ENCODE assay signal across 20 cellular contexts in genomic region chr22:19367763-19368367, GRCh38.
"Had no signal": no experiment of that assay in that cellular context is flagged by ENCODE, and none has a peak within 500 bp of the region (broad histone marks: within the 10 kb centered on the region; RNA-seq: fewer than 3 reads in every experiment).

No MANE protein-coding gene starts in this region.

- FAIRE-seq: endometrium, frontal cortex had no signal

- H3K9me3 Mint-ChIP-seq: naive thymus-derived CD8-positive, alpha-beta T cell had no signal

- H3K27me3 ChIP-seq: heart left ventricle, spleen, stomach, upper lobe of left lung, vagina had no signal

- ATAC-seq: esophagus mucosa; heart left ventricle; left colon; left ventricle myocardium superior; naive thymus-derived CD8-positive, alpha-beta T cell; sciatic nerve had no signal

- DNase-seq: effector memory CD4-positive, alpha-beta T cell; heart left ventricle; hippocampal formation; left colon; left ventricle myocardium superior; naive thymus-derived CD8-positive, alpha-beta T cell; posterior cingulate gyrus; spleen; stimulated activated CD4-positive, alpha-beta T cell treated with anti-CD3 and anti-CD28 coated beads, Interleukin-15, amount 100 ng/mL, for 24 hours; stimulated activated CD4-positive, alpha-beta T cell treated with anti-CD3 and anti-CD28 coated beads, Interleukin-1b, Interleukin-23, amount 100 ng/mL, for 48 hours; stimulated activated CD4-positive, alpha-beta T cell treated with anti-CD3 and anti-CD28 coated beads, Interleukin-4, amount 100 ng/mL, for 24 hours; stimulated activated naive CD4-positive, alpha-beta T cell; stomach; upper lobe of left lung had no signal

- H3K4me3 ChIP-seq: heart left ventricle, lung, spleen, stomach, upper lobe of left lung, vagina had no signal

- H3K27me3 Mint-ChIP-seq: naive thymus-derived CD8-positive, alpha-beta T cell had no signal

- H3K4me3 Mint-ChIP-seq: naive thymus-derived CD8-positive, alpha-beta T cell had no signal

- H3K27ac ChIP-seq: heart left ventricle, stomach, upper lobe of left lung, vagina had no signal

- H3K9me3 ChIP-seq: heart left ventricle, spleen, stomach, upper lobe of left lung, vagina had no signal

- H3K4me1 ChIP-seq: heart left ventricle, stomach, upper lobe of left lung, vagina had no signal
